ENCODE assay signal across 32 cellular contexts in the genomic region with DNA sequence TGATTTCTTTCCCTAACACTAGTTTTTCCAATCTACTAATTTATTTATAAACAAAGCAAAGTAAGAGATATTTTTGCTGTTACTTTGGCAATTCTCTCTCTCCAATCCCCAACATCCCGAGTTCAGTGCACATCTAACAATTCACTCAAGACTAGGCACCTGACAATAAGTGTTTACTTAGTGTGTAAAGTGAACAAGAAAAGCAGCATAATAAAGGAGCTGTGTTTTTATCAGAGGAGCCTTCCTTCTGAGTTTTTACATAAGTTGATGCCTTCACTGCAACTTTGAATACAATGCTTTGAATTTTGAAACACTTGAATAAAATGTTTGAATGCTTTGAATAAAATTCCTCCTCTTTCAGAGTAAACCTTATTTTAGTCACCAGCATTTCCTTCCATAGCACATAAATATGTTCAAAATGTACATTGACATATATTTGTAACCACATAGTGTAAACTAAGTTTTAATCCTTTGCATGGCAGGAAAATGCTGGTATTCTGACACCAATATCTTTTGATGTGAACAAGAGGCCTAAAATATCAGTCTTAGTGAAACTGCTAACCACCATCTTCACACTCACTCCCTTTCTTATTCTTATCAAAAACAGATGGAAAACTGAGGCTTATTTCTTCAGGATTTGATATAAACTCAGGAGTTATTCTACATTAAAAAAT. TPM values are rescaled to one million over a fixed set of nuclear protein-coding genes. Genes with fewer than 3 reads are reported as not detected.
"Had no signal": no experiment of that assay in that cellular context is flagged by ENCODE, and none has a peak within 500 bp of the region (broad histone marks: within the 10 kb centered on the region; RNA-seq: fewer than 3 reads in every experiment).

No MANE protein-coding gene starts in this region.

- H3K27me3 ChIP-seq: heart right ventricle, stomach, suprapubic skin had no signal

- H3K9ac ChIP-seq: SK-N-SH had no signal

- H3K9me3 Mint-ChIP-seq: activated CD4-positive, alpha-beta memory T cell treated with anti-CD3 and anti-CD28 coated beads for 36 hours; activated naive CD4-positive, alpha-beta T cell treated with anti-CD3 and anti-CD28 coated beads for 36 hours; activated naive CD8-positive, alpha-beta T cell treated with anti-CD3 and anti-CD28 coated beads for 36 hours; activated T-helper 1 cell treated with anti-CD3 and anti-CD28 coated beads, Interleukin-12 subunit alpha, Interleukin-12 subunit beta, Interleukin-2, Interleukin-4 antibody, amounts not matched to agents 30 ng/mL and 10 ng/mL and 1 ng/mL, durations not matched to agents 14 hours and 24 hours and 36 hours; central memory CD8-positive, alpha-beta T cell; nephron; stimulated activated naive B cell treated with anti-CD40 and anti-IgM and Interleukin-4, amounts not matched to agents 10 μg/mL and 1 μg/mL and 100 μg/mL, for 72 hours; T-helper 1 cell treated with Interleukin-12 subunit alpha and Interleukin-12 subunit beta and Interleukin-4 antibody, amounts not matched to agents 30 μg/mL and 1 μg/mL, for 36 hours; type B pancreatic cell had no signal

- ATAC-seq: activated CD4-positive, CD25-positive, alpha-beta regulatory T cell treated with anti-CD3 and anti-CD28 coated beads, Interleukin-2, amount 50 U/mL, for 24 hours; left lobe of liver; stimulated activated naive B cell treated with anti-CD40 and anti-IgM and Interleukin-4, amounts not matched to agents 10 μg/mL and 1 μg/mL and 100 μg/mL, for 72 hours had no signal

- H3K4me2 ChIP-seq: SK-N-SH had no signal

- H3K27ac ChIP-seq: lower lobe of right lung, suprapubic skin, WERI-Rb-1 had no signal

- H3K36me3 ChIP-seq: WERI-Rb-1 had no signal

- H3K4me3 ChIP-seq: heart right ventricle, lower lobe of right lung, suprapubic skin had no signal

- H3K4me1 Mint-ChIP-seq: activated naive CD8-positive, alpha-beta T cell treated with anti-CD3 and anti-CD28 coated beads for 36 hours; central memory CD8-positive, alpha-beta T cell; nephron had no signal

- H3K27ac Mint-ChIP-seq: activated CD4-positive, alpha-beta memory T cell treated with anti-CD3 and anti-CD28 coated beads for 36 hours; activated naive CD4-positive, alpha-beta T cell treated with anti-CD3 and anti-CD28 coated beads for 36 hours; activated naive CD8-positive, alpha-beta T cell treated with anti-CD3 and anti-CD28 coated beads for 36 hours; activated T-helper 1 cell treated with anti-CD3 and anti-CD28 coated beads, Interleukin-12 subunit alpha, Interleukin-12 subunit beta, Interleukin-2, Interleukin-4 antibody, amounts not matched to agents 30 ng/mL and 10 ng/mL and 1 ng/mL, durations not matched to agents 14 hours and 24 hours and 36 hours; nephron; stimulated activated naive B cell treated with anti-CD40 and anti-IgM and Interleukin-4, amounts not matched to agents 10 μg/mL and 1 μg/mL and 100 μg/mL, for 72 hours; T-helper 1 cell treated with Interleukin-12 subunit alpha and Interleukin-12 subunit beta and Interleukin-4 antibody, amounts not matched to agents 30 μg/mL and 1 μg/mL, for 36 hours; type B pancreatic cell had no signal

- FAIRE-seq: bronchial epithelial cell, TTC549 had no signal

- DNase-seq: activated CD4-positive, alpha-beta memory T cell treated with anti-CD3 and anti-CD28 coated beads for 36 hours; activated CD4-positive, alpha-beta T cell treated with anti-CD3 and anti-CD28 coated beads for 48 hours; activated CD8-positive, alpha-beta memory T cell treated with anti-CD3 and anti-CD28 coated beads, Interleukin-2, amount 50 U/mL, for 4 hours; activated effector memory CD4-positive, alpha-beta T cell treated with anti-CD3 and anti-CD28 coated beads, Interleukin-2, amount 50 U/mL, for 16 hours; activated naive CD4-positive, alpha-beta T cell treated with anti-CD3 and anti-CD28 coated beads for 36 hours; activated naive CD8-positive, alpha-beta T cell treated with anti-CD3 and anti-CD28 coated beads for 36 hours; activated T-cell treated with anti-CD3 and anti-CD28 coated beads, Interleukin-2, amount 50 U/mL, for 1 hour; amniotic stem cell; effector memory CD4-positive, alpha-beta T cell; heart right ventricle; kidney glomerular epithelial cell; lower lobe of right lung; mesenchymal stem cell; SK-N-SH; stimulated activated CD4-positive, alpha-beta T cell treated with anti-CD3 and anti-CD28 coated beads, Interleukin-15, amount 100 ng/mL, for 24 hours; stimulated activated CD4-positive, alpha-beta T cell treated with anti-CD3 and anti-CD28 coated beads, Interleukin-2, amount 100 ng/mL, for 24 hours; stimulated activated naive B cell treated with anti-CD40 and anti-IgM and Interleukin-4, amounts not matched to agents 10 μg/mL and 1 μg/mL and 100 μg/mL, for 72 hours; stomach; SW 1271; T-helper 9 cell; WERI-Rb-1 had no signal

- H3K9me3 ChIP-seq: heart right ventricle, lower lobe of right lung, SK-N-SH, stomach, suprapubic skin had no signal

- H3K36me3 Mint-ChIP-seq: activated CD4-positive, alpha-beta memory T cell treated with anti-CD3 and anti-CD28 coated beads for 36 hours; activated naive CD8-positive, alpha-beta T cell treated with anti-CD3 and anti-CD28 coated beads for 36 hours had no signal

- H3K27me3 Mint-ChIP-seq: activated naive CD8-positive, alpha-beta T cell treated with anti-CD3 and anti-CD28 coated beads for 36 hours; central memory CD8-positive, alpha-beta T cell; stimulated activated naive B cell treated with anti-CD40 and anti-IgM and Interleukin-4, amounts not matched to agents 10 μg/mL and 1 μg/mL and 100 μg/mL, for 72 hours; type B pancreatic cell had no signal

- H3K4me3 Mint-ChIP-seq: activated CD4-positive, alpha-beta memory T cell treated with anti-CD3 and anti-CD28 coated beads for 36 hours; activated naive CD4-positive, alpha-beta T cell treated with anti-CD3 and anti-CD28 coated beads for 36 hours; activated naive CD8-positive, alpha-beta T cell treated with anti-CD3 and anti-CD28 coated beads for 36 hours; activated T-helper 1 cell treated with anti-CD3 and anti-CD28 coated beads, Interleukin-12 subunit alpha, Interleukin-12 subunit beta, Interleukin-2, Interleukin-4 antibody, amounts not matched to agents 30 ng/mL and 10 ng/mL and 1 ng/mL, durations not matched to agents 14 hours and 24 hours and 36 hours; central memory CD8-positive, alpha-beta T cell; nephron; stimulated activated naive B cell treated with anti-CD40 and anti-IgM and Interleukin-4, amounts not matched to agents 10 μg/mL and 1 μg/mL and 100 μg/mL, for 72 hours; T-helper 1 cell treated with Interleukin-12 subunit alpha and Interleukin-12 subunit beta and Interleukin-4 antibody, amounts not matched to agents 30 μg/mL and 1 μg/mL, for 36 hours; type B pancreatic cell had no signal

RNA-seq across cellular contexts. Expression of a gene that starts 11.4 kb away (rescaled TPM):
- total RNA-seq: activated CD4-positive, alpha-beta memory T cell treated with anti-CD3 and anti-CD28 coated beads for 36 hours; activated CD8-positive, alpha-beta memory T cell treated with anti-CD3 and anti-CD28 coated beads for 36 hours; activated naive CD4-positive, alpha-beta T cell treated with anti-CD3 and anti-CD28 coated beads for 36 hours; activated naive CD8-positive, alpha-beta T cell treated with anti-CD3 and anti-CD28 coated beads for 36 hours; activated T-helper 1 cell treated with anti-CD3 and anti-CD28 coated beads, Interleukin-12 subunit alpha, Interleukin-12 subunit beta, Interleukin-2, Interleukin-4 antibody, amounts not matched to agents 30 ng/mL and 10 ng/mL and 1 ng/mL, durations not matched to agents 14 hours and 24 hours and 36 hours had no signal
